Comparison of ENCODE assay signal across 16 cellular contexts in genomic region chr10:6115411-6115800, GRCh38. TPM values are rescaled to one million over a fixed set of nuclear protein-coding genes. Genes with fewer than 3 reads are reported as not detected.
DNase-seq lines count a peak whose midpoint lies in the region; ATAC-seq and TF ChIP-seq lines count a peak whose summit lies in the region.
"Had no signal": no experiment of that assay in that cellular context is flagged by ENCODE, and none has a peak within 500 bp of the region (broad histone marks: within the 10 kb centered on the region; RNA-seq: fewer than 3 reads in every experiment).

No MANE protein-coding gene starts in this region.

- no peak overlapping the region for H3K4ac ChIP-seq in mesenchymal stem cell (ENCODE audit: low read depth in 1 of 2, low read length in 2 of 2)

- no peak overlapping the region for H3K18ac ChIP-seq in mesenchymal stem cell (ENCODE audit: low read depth in 1 of 2, low read length in 2 of 2)

- peak overlapping the region; percentile 76 for H3K9ac ChIP-seq in mesenchymal stem cell (ENCODE audit: low read length)

- peaks cover 25 to 59% of the 10 kb centered on the region in 2 experiments for H3K36me3 ChIP-seq in mesenchymal stem cell (ENCODE audit: control insufficient read depth in 1 of 2, insufficient read depth in 2 of 2, low read depth in 1 of 2, low read length in 2 of 2)

- peaks cover 18% of the 10 kb centered on the region for H3K79me1 ChIP-seq in mesenchymal stem cell (replicated peaks; ENCODE audit: low read length, poor library complexity, severe bottlenecking)

- TF ChIP-seq CTCF in 22Rv1 (IDR thresholded peaks at IDR 0.05), result no peak

- H3K23ac ChIP-seq in mesenchymal stem cell (ENCODE audit: low read length in 2 of 2), result no peak overlapping the region

- no peak overlapping the region for H3K4me2 ChIP-seq in mesenchymal stem cell (ENCODE audit: low read length, poor library complexity, severe bottlenecking)

- in situ Hi-C loops in G401 (cut with HindIII; ENCODE audit: low sequenced_read_pairs), result no loop called here

- WGBS in mesenchymal stem cell, result 88% methylated on average over 4 of the region's 4 CpGs

- no peaks in the 10 kb centered on the region for H3K27me3 ChIP-seq in mesenchymal stem cell (ENCODE audit: control insufficient read depth in 1 of 2, insufficient read depth in 1 of 2, low read length in 2 of 2)

- no peak overlapping the region for H3K14ac ChIP-seq in mesenchymal stem cell (ENCODE audit: low read length in 2 of 2)

- H3K27ac ChIP-seq in 22Rv1 (peak overlapping the region; percentile 43; the same call in 1 of the 2 replicates), caudate nucleus (ENCODE audit: low read depth, low read length) (peak overlapping the region; percentile 33), mesenchymal stem cell (ENCODE audit: low read length, poor library complexity, severe bottlenecking) (no peak overlapping the region)

- no peaks in the 10 kb centered on the region for H3K9me3 ChIP-seq in mesenchymal stem cell (ENCODE audit: control insufficient read depth, low read length)

- no peak overlapping the region for H2AK5ac ChIP-seq in mesenchymal stem cell (ENCODE audit: low read length, severe bottlenecking)

- no peak for ATAC-seq in GM19467 (IDR thresholded peaks at IDR 0.05; ENCODE audit: unreplicated experiment)
- ATAC-seq: activated naive CD8-positive, alpha-beta T cell treated with anti-CD3 and anti-CD28 coated beads, Interleukin-2, amount 50 U/mL, for 24 hours; Right ventricle myocardium inferior had no signal

- no peak overlapping the region for H2BK120ac ChIP-seq in mesenchymal stem cell (ENCODE audit: low read depth, low read length)

- no peak overlapping the region for H2BK15ac ChIP-seq in mesenchymal stem cell (ENCODE audit: low read depth, poor library complexity, severe bottlenecking)

- H3K4me3 ChIP-seq in mesenchymal stem cell (ENCODE audit: insufficient read depth in 1 of 2, low read depth in 1 of 2, low read length in 2 of 2), result peak overlapping the region in 1 of 2 experiments; percentile 6

- H3K4me1 ChIP-seq in mesenchymal stem cell (ENCODE audit: control insufficient read depth, insufficient read depth, low read depth, low read length), result peaks cover 2% of the 10 kb centered on the region

- no peak overlapping the region for H2BK5ac ChIP-seq in mesenchymal stem cell (ENCODE audit: low read depth, low read length, poor library complexity, severe bottlenecking)

- DNase-seq in HCEC 1CT (peak; percentile 56), caudate nucleus (lab: John Stamatoyannopoulos, UW) (no peak), mesenchymal stem cell (no peak), NCI-H1048 (lab: John Stamatoyannopoulos, UW) (no peak), G401 (ENCODE audit: low spot score) (no peak), NCI-H2196 (lab: John Stamatoyannopoulos, UW; ENCODE audit: unreplicated experiment) (no peak)
- DNase-seq: activated CD4-positive, alpha-beta T cell treated with anti-CD3 and anti-CD28 coated beads, Interleukin-2, amount 10 ng/mL, durations not matched to agents 24 days and 14 days; activated naive CD8-positive, alpha-beta T cell treated with anti-CD3 and anti-CD28 coated beads, Interleukin-2, amount 50 U/mL, for 24 hours; COR-L47; GDM1; Kasumi-1; NCI-H1417 treated with DMSO at 0.1 percent for 48 hours; stimulated activated CD4-positive, alpha-beta T cell treated with anti-CD3 and anti-CD28 coated beads, Interleukin-2, amount 100 ng/mL, for 48 hours had no signal

- H2BK12ac ChIP-seq in mesenchymal stem cell (ENCODE audit: low read length in 2 of 2), result no peak overlapping the region

- H2AFZ ChIP-seq in mesenchymal stem cell (ENCODE audit: low read depth, low read length), result no peak overlapping the region

- no peak overlapping the region for H4K91ac ChIP-seq in mesenchymal stem cell (ENCODE audit: low read length)

- H4K8ac ChIP-seq in mesenchymal stem cell (ENCODE audit: low read length), result no peak overlapping the region

RNA-seq across cellular contexts. Expression of gene RBM17, which starts 26.6 kb away (rescaled TPM):
- 78.5 TPM for polyA plus RNA-seq in mesenchymal stem cell (2013, experiment 1 of 2)
- 73.5 TPM for polyA plus RNA-seq in mesenchymal stem cell (2013, experiment 2 of 2)
- total RNA-seq in G401 (2014; rRNA removed; shearing (Covaris generic)), result 28.6 and 41.9 TPM in 2 replicates

RNA-seq across cellular contexts. Expression of gene IL2RA, which starts 53.2 kb away (rescaled TPM):
- not detected for polyA plus RNA-seq in mesenchymal stem cell (2013, experiment 1 of 2)
- polyA plus RNA-seq in mesenchymal stem cell (2013, experiment 2 of 2), result not detected
- total RNA-seq in G401 (2014; rRNA removed; shearing (Covaris generic)), result not detected in 2 replicates
